ENCODE assay signal across 9 cellular contexts in the genomic region with DNA sequence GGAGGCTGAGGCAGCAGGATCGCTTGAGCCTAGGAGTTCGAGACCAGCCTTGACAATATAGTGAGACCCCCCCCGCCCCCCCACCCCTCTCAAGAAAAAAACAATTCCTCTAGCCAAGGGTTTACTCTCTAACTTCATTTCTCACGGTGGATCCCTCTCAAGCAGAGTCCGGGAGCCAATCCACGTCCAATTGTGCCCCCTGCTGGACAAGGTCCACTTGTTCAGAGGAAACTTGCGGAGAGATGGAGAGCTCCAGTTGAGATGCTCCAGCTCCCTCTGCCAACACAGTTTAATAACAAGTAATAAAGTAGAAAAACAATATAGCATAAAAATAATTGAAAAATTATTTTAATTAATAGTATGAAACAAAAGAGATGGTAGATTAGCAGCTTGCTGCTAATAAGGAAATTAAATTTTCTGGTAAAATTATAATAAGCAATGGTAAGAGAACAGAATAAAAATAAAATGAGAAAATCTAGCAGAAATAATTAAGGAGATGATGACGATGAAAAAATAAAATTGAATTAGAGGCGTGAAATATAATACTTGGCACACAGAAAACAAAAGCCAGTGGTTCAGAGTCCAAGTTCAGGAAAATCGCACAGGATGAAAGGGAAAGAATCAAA. TPM values are rescaled to one million over a fixed set of nuclear protein-coding genes. Genes with fewer than 3 reads are reported as not detected.
DNase-seq lines count a peak whose midpoint lies in the region; ATAC-seq and TF ChIP-seq lines count a peak whose summit lies in the region.
"Had no signal": no experiment of that assay in that cellular context is flagged by ENCODE, and none has a peak within 500 bp of the region (broad histone marks: within the 10 kb centered on the region; RNA-seq: fewer than 3 reads in every experiment).

No MANE protein-coding gene starts in this region.

- intact Hi-C loops in testis (cut with DNase I; ENCODE audit: low total_unique reads): no loop called here

- no peak for ATAC-seq in GM18861 (IDR thresholded peaks at IDR 0.05; ENCODE audit: unreplicated experiment)

- peaks cover 52% of the 10 kb centered on the region for H3K27me3 Mint-ChIP-seq in nephron progenitor cell (ENCODE audit: low read depth, poor library complexity)

- H3K4me1 ChIP-seq in testis: peaks cover 3% of the 10 kb centered on the region

- H3K36me3 ChIP-seq in testis (ENCODE audit: low read depth, missing control alignments): no peaks in the 10 kb centered on the region

- H3K27me3 ChIP-seq in testis: no peaks in the 10 kb centered on the region

- no peak overlapping the region for H3K4me3 Mint-ChIP-seq in nephron progenitor cell
- H3K4me3 Mint-ChIP-seq: IgD-negative memory B cell had no signal

- no peak overlapping the region for H3K27ac Mint-ChIP-seq in nephron progenitor cell
- H3K27ac Mint-ChIP-seq: IgD-negative memory B cell had no signal

- no peaks in the 10 kb centered on the region for H3K9me3 ChIP-seq in testis

- peak; percentile 76 for TF ChIP-seq CTCF in epithelial cell of proximal tubule (conservative IDR thresholded peaks at IDR 0.05; ENCODE audit: low read depth, low read length)
- peak; percentile 63 for TF ChIP-seq CTCF in nephron progenitor cell (IDR thresholded peaks at IDR 0.05)
- peak; percentile 22 to 57 (median 56) for TF ChIP-seq CTCF in testis (IDR thresholded peaks at IDR 0.05)

- H3K4me1 Mint-ChIP-seq in nephron progenitor cell: no peaks in the 10 kb centered on the region

- 23 to 27% methylated on average over 10 of the region's 10 CpGs for WGBS in testis, 2 donors

- H3K9me3 Mint-ChIP-seq in nephron progenitor cell: peaks cover 16% of the 10 kb centered on the region

- no peak for TF ChIP-seq POLR2A in testis (IDR thresholded peaks at IDR 0.05)

- H3K36me3 Mint-ChIP-seq in nephron progenitor cell (ENCODE audit: low read depth): no peaks in the 10 kb centered on the region

- no peak overlapping the region for H3K4me3 ChIP-seq in epithelial cell of proximal tubule (ENCODE audit: low read depth, low read length)
- no peak overlapping the region for H3K4me3 ChIP-seq in testis

- peak in 11 of 14 donors; percentile 18 to 70 (median 41) for DNase-seq in C1 segment of cervical spinal cord (lab: John Stamatoyannopoulos, UW)
- DNase-seq in H4 (ENCODE audit: low spot score): peak; percentile 80
- peak; percentile 46 for DNase-seq in NCI-H774 (lab: John Stamatoyannopoulos, UW)
- peak in 2 of 3 experiments; percentile 16 to 50 for DNase-seq in activated CD8-positive, alpha-beta memory T cell treated with anti-CD3 and anti-CD28 coated beads for 48 hours (ENCODE audit: low read depth in 2 of 3, low spot score in 2 of 3)
- DNase-seq in epithelial cell of proximal tubule (ENCODE audit: low read depth): peak; percentile 13
- DNase-seq in nephron progenitor cell: peak; percentile 85
- peak; percentile 93 for DNase-seq in testis

- H3K27ac ChIP-seq in testis: no peak overlapping the region

RNA-seq across cellular contexts. Expression of gene SIGLEC14, which starts 14.5 kb away (rescaled TPM):
- not detected in 2 replicates for total RNA-seq in H4 (2014; rRNA removed; shearing (Covaris generic))
- total RNA-seq in epithelial cell of proximal tubule: not detected in 2 replicates
- 1 to 10 TPM; 3.7 to 5.7 TPM for total RNA-seq in testis
- 1.5 TPM for polyA plus RNA-seq in testis (ENCODE audit: insufficient read depth, low read depth, low replicate concordance)

RNA-seq across cellular contexts. Expression of gene SIGLEC5, which starts 30.9 kb away (rescaled TPM):
- total RNA-seq in H4 (2014; rRNA removed; shearing (Covaris generic)): not detected in 2 replicates
- total RNA-seq in epithelial cell of proximal tubule (not detected in 2 replicates), testis (not detected)
- not detected for polyA plus RNA-seq in testis (ENCODE audit: insufficient read depth, low read depth, low replicate concordance)
- polyA plus RNA-seq: IgD-negative memory B cell had no signal

RNA-seq across cellular contexts. Expression of gene SPACA6, which starts 32.0 kb away (rescaled TPM):
- total RNA-seq in H4 (2014; rRNA removed; shearing (Covaris generic)): 4.2 and 8.2 TPM in 2 replicates
- total RNA-seq in epithelial cell of proximal tubule (4.7 and 4.9 TPM in 2 replicates), testis (100 to 1,000 TPM in 1 of 2 donors, 10 to 100 TPM in 1; 37.8 to 106 TPM)
- 19.8 TPM for polyA plus RNA-seq in testis (ENCODE audit: insufficient read depth, low read depth, low replicate concordance)

Comparison
In these comparisons a context has a peak if more than half of its experiments do, and no peak if none do; other contexts are left out.
1. DNase-seq: peak in every context shown above with its lines; median percentile 93 in testis; 85 in nephron progenitor cell; 80 in H4; 46 in NCI-H774; 41 in C1 segment of cervical spinal cord; 33 in activated CD8-positive, alpha-beta memory T cell treated with anti-CD3 and anti-CD28 coated beads for 48 hours; 13 in epithelial cell of proximal tubule.